ENCODE assay signal across 1 cellular context in the genomic region with DNA sequence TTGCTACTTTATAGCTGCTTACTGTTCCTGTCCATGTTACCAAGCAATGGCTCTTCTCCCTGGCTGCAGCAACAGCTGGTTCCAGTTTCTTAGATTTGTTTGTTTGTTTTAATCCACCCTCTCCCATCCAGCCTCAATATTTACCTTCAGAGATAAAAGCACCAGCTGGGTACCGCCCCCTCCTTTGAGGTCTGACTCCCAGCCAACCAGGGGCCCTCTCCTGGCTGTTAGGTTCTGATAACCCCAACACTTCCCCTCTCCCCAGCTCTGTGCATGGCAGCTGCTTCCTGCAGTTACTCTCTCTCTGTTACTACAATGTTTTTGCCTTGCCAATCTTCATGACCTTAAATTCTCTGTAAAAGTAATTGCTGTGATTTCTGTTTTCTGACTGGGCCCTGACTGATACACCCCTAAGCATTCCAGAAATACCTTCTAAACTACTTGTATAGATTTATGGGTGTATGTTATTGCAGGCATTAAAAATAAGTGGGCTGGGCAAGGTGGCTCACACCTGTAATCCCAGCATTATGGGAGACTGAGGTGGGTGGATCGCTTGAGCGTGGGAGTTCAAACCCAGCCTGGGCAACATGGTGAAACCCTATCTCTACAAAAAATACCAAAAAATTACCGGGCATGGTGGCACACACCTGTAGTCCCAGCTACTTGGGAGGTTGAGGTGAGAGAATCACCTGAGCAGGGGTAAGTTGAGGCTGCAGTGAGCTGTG.
TF ChIP-seq lines count a peak whose summit lies in the region.

No MANE protein-coding gene starts in this region.

TF ChIP-seq in K562, 482 proteins besides CTCF, POLR2A, EP300 and RAD21 (continued from another document):
- no peak for TF ChIP-seq PBX2 (CRISPR knock-in tag; IDR thresholded peaks at IDR 0.05; ENCODE audit: low read depth)
- TF ChIP-seq PBX2 (tag; conservative IDR thresholded peaks at IDR 0.05; ENCODE audit: low read depth), result no peak
- peak; percentile 81 for TF ChIP-seq MTA2 (IDR thresholded peaks at IDR 0.05; ENCODE audit: low read depth)
- TF ChIP-seq ELF2 (CRISPR knock-in tag; IDR thresholded peaks at IDR 0.05), result no peak
- TF ChIP-seq, protein P1, sequence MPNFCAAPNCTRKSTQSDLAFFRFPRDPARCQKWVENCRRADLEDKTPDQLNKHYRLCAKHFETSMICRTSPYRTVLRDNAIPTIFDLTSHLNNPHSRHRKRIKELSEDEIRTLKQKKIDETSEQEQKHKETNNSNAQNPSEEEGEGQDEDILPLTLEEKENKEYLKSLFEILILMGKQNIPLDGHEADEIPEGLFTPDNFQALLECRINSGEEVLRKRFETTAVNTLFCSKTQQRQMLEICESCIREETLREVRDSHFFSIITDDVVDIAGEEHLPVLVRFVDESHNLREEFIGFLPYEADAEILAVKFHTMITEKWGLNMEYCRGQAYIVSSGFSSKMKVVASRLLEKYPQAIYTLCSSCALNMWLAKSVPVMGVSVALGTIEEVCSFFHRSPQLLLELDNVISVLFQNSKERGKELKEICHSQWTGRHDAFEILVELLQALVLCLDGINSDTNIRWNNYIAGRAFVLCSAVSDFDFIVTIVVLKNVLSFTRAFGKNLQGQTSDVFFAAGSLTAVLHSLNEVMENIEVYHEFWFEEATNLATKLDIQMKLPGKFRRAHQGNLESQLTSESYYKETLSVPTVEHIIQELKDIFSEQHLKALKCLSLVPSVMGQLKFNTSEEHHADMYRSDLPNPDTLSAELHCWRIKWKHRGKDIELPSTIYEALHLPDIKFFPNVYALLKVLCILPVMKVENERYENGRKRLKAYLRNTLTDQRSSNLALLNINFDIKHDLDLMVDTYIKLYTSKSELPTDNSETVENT (CRISPR knock-in tag; IDR thresholded peaks at IDR 0.05), result no peak
- TF ChIP-seq SRF (CRISPR knock-in tag; IDR thresholded peaks at IDR 0.05), result no peak
- no peak for TF ChIP-seq HNRNPH1 (optimal IDR thresholded peaks at IDR 0.05; ENCODE audit: low read depth, low read length)
- no peak for TF ChIP-seq BRD4 (IDR thresholded peaks at IDR 0.05)
- no peak for TF ChIP-seq BRD9 (IDR thresholded peaks at IDR 0.05; ENCODE audit: low read depth, partially characterized antibody)
- TF ChIP-seq SIN3B (IDR thresholded peaks at IDR 0.05; ENCODE audit: low read depth), result no peak
- peak; percentile 84 for TF ChIP-seq CCNT2 (IDR thresholded peaks at IDR 0.05; ENCODE audit: borderline replicate concordance, extremely low read depth, insufficient read length, low read depth, low read length)
- TF ChIP-seq U2AF2 (optimal IDR thresholded peaks at IDR 0.05; ENCODE audit: low read depth, low read length), result no peak
- no peak for TF ChIP-seq FOS (IDR thresholded peaks at IDR 0.05; ENCODE audit: extremely low read depth, insufficient read length)
- TF ChIP-seq, protein P2, sequence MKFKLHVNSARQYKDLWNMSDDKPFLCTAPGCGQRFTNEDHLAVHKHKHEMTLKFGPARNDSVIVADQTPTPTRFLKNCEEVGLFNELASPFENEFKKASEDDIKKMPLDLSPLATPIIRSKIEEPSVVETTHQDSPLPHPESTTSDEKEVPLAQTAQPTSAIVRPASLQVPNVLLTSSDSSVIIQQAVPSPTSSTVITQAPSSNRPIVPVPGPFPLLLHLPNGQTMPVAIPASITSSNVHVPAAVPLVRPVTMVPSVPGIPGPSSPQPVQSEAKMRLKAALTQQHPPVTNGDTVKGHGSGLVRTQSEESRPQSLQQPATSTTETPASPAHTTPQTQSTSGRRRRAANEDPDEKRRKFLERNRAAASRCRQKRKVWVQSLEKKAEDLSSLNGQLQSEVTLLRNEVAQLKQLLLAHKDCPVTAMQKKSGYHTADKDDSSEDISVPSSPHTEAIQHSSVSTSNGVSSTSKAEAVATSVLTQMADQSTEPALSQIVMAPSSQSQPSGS (CRISPR knock-in tag; IDR thresholded peaks at IDR 0.05), result no peak
- no peak for TF ChIP-seq MEF2D (tag; conservative IDR thresholded peaks at IDR 0.05; ENCODE audit: low read depth)
- TF ChIP-seq MAZ (CRISPR knock-in tag; conservative IDR thresholded peaks at IDR 0.05 in 1 of 2, IDR thresholded peaks at IDR 0.05 in 1 of 2), result peak in 1 of 2 experiments; percentile 47; a peak in 1 of 4 replicates
- TF ChIP-seq ZNF408 (CRISPR knock-in tag; IDR thresholded peaks at IDR 0.05; ENCODE audit: low read depth), result no peak
- no peak for TF ChIP-seq SRSF3 (IDR thresholded peaks at IDR 0.05; ENCODE audit: insufficient read depth, low read length)
- TF ChIP-seq ZNF3 (CRISPR knock-in tag; IDR thresholded peaks at IDR 0.05), result no peak
- TF ChIP-seq ZBTB34 (CRISPR knock-in tag; IDR thresholded peaks at IDR 0.05), result no peak
- TF ChIP-seq PHF8 (IDR thresholded peaks at IDR 0.05; ENCODE audit: borderline replicate concordance, low read length), result no peak
- TF ChIP-seq ZNF184 (CRISPR knock-in tag; IDR thresholded peaks at IDR 0.05), result no peak
- TF ChIP-seq, protein P3, sequence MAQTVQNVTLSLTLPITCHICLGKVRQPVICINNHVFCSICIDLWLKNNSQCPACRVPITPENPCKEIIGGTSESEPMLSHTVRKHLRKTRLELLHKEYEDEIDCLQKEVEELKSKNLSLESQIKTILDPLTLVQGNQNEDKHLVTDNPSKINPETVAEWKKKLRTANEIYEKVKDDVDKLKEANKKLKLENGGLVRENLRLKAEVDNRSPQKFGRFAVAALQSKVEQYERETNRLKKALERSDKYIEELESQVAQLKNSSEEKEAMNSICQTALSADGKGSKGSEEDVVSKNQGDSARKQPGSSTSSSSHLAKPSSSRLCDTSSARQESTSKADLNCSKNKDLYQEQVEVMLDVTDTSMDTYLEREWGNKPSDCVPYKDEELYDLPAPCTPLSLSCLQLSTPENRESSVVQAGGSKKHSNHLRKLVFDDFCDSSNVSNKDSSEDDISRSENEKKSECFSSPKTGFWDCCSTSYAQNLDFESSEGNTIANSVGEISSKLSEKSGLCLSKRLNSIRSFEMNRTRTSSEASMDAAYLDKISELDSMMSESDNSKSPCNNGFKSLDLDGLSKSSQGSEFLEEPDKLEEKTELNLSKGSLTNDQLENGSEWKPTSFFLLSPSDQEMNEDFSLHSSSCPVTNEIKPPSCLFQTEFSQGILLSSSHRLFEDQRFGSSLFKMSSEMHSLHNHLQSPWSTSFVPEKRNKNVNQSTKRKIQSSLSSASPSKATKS (CRISPR knock-in tag; IDR thresholded peaks at IDR 0.05), result no peak
- TF ChIP-seq RUNX1 (IDR thresholded peaks at IDR 0.05; ENCODE audit: low read depth), result no peak
- TF ChIP-seq NR4A1 (CRISPR knock-in tag; IDR thresholded peaks at IDR 0.05), result no peak
- TF ChIP-seq NR4A1 (tag; IDR thresholded peaks at IDR 0.05), result 0 out of 2 replicates have a peak, but pooled peaks have one; percentile 45
- no peak for TF ChIP-seq ZNF274 (IDR thresholded peaks at IDR 0.05; ENCODE audit: borderline replicate concordance, low read depth, low read length)
- no peak for TF ChIP-seq GTF2F1 (IDR thresholded peaks at IDR 0.05; ENCODE audit: low read depth, low read length)
- no peak for TF ChIP-seq SIRT6 (IDR thresholded peaks at IDR 0.05; ENCODE audit: low read depth, low read length)
- no peak for TF ChIP-seq TGIF2 (CRISPR knock-in tag; IDR thresholded peaks at IDR 0.05)
- no peak for TF ChIP-seq SMARCB1 (IDR thresholded peaks at IDR 0.05; ENCODE audit: insufficient read length, low read depth)
- no peak for TF ChIP-seq STAG1 (CRISPR knock-in tag; IDR thresholded peaks at IDR 0.05; ENCODE audit: borderline replicate concordance)
- TF ChIP-seq, protein P4, sequence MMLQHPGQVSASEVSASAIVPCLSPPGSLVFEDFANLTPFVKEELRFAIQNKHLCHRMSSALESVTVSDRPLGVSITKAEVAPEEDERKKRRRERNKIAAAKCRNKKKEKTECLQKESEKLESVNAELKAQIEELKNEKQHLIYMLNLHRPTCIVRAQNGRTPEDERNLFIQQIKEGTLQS (IDR thresholded peaks at IDR 0.05), result peak; percentile 11; the same call in 1 of the 2 replicates
- TF ChIP-seq, protein P4 (CRISPR knock-in tag; conservative IDR thresholded peaks at IDR 0.05), result no peak
- no peak for TF ChIP-seq MTF1 (CRISPR knock-in tag; IDR thresholded peaks at IDR 0.05; ENCODE audit: borderline replicate concordance)
- TF ChIP-seq ZNF644 (tag; IDR thresholded peaks at IDR 0.05; ENCODE audit: low read depth), result no peak
- peak; percentile 89 for TF ChIP-seq TEAD4 (IDR thresholded peaks at IDR 0.05; ENCODE audit: low read length)
- no peak for TF ChIP-seq TEAD4 (CRISPR knock-in tag; IDR thresholded peaks at IDR 0.05; ENCODE audit: borderline replicate concordance)
- TF ChIP-seq PRPF4 (IDR thresholded peaks at IDR 0.05; ENCODE audit: insufficient read depth, low read depth, low read length, poor library complexity, severe bottlenecking), result no peak
- TF ChIP-seq MCM5 (IDR thresholded peaks at IDR 0.05; ENCODE audit: low read depth), result no peak
- TF ChIP-seq TAF7 (tag; IDR thresholded peaks at IDR 0.05), result no peak
- no peak for TF ChIP-seq RHOXF2B (CRISPR knock-in tag; conservative IDR thresholded peaks at IDR 0.05)
- TF ChIP-seq ZZZ3 (IDR thresholded peaks at IDR 0.05), result no peak
- TF ChIP-seq, protein P5, sequence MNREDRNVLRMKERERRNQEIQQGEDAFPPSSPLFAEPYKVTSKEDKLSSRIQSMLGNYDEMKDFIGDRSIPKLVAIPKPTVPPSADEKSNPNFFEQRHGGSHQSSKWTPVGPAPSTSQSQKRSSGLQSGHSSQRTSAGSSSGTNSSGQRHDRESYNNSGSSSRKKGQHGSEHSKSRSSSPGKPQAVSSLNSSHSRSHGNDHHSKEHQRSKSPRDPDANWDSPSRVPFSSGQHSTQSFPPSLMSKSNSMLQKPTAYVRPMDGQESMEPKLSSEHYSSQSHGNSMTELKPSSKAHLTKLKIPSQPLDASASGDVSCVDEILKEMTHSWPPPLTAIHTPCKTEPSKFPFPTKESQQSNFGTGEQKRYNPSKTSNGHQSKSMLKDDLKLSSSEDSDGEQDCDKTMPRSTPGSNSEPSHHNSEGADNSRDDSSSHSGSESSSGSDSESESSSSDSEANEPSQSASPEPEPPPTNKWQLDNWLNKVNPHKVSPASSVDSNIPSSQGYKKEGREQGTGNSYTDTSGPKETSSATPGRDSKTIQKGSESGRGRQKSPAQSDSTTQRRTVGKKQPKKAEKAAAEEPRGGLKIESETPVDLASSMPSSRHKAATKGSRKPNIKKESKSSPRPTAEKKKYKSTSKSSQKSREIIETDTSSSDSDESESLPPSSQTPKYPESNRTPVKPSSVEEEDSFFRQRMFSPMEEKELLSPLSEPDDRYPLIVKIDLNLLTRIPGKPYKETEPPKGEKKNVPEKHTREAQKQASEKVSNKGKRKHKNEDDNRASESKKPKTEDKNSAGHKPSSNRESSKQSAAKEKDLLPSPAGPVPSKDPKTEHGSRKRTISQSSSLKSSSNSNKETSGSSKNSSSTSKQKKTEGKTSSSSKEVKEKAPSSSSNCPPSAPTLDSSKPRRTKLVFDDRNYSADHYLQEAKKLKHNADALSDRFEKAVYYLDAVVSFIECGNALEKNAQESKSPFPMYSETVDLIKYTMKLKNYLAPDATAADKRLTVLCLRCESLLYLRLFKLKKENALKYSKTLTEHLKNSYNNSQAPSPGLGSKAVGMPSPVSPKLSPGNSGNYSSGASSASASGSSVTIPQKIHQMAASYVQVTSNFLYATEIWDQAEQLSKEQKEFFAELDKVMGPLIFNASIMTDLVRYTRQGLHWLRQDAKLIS (CRISPR knock-in tag; IDR thresholded peaks at IDR 0.05), result no peak
- TF ChIP-seq TSC22D4 (tag; IDR thresholded peaks at IDR 0.05), result no peak
- peak; percentile 59 for TF ChIP-seq ETV1 (tag; conservative IDR thresholded peaks at IDR 0.05; ENCODE audit: low read depth)
- TF ChIP-seq KLF16 (IDR thresholded peaks at IDR 0.05), result peak; percentile 90
- TF ChIP-seq EZH2 (IDR thresholded peaks at IDR 0.05; ENCODE audit: borderline replicate concordance, low read depth, low read length), result no peak
